10 cellular contexts compared by ENCODE assay signal in the genomic region with DNA sequence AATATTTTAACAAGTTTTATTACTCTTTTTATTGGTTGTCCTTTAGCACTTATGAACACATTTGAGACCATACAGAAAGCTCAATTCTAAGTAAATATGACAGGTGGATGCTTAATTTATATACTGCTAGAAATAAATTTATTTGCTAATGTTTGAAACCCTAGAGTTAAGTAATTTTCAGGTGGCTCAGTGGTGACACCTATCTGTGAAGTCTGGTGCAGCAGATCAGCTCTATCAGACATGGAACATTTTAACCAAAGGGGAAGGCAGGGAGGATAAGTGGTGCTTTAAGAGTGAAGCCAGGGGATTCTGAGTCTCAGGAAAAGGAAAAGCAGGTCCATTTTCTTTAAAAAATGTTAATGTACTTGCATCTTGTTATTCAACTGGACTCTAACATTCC.
A peak's percentile ranks its signal among the peaks of the same experiment; 100 is the strongest.
DNase-seq lines count a peak whose midpoint lies in the region; ATAC-seq and TF ChIP-seq lines count a peak whose summit lies in the region.
"Had no signal": no experiment of that assay in that cellular context is flagged by ENCODE, and none has a peak within 500 bp of the region (broad histone marks: within the 10 kb centered on the region; RNA-seq: fewer than 3 reads in every experiment).

No MANE protein-coding gene starts in this region.

- no peaks in the 10 kb centered on the region for H3K4me1 ChIP-seq in breast epithelium
- no peaks in the 10 kb centered on the region for H3K4me1 ChIP-seq in MM.1S (ENCODE audit: low read length)
- H3K4me1 ChIP-seq in endodermal cell (ENCODE audit: control insufficient read depth, insufficient read depth, low read length), result no peaks in the 10 kb centered on the region
- H3K4me1 ChIP-seq in smooth muscle cell (ENCODE audit: low read depth), result no peaks in the 10 kb centered on the region
- H3K4me1 ChIP-seq: upper lobe of left lung had no signal

- H3K27me3 ChIP-seq in breast epithelium (no peaks in the 10 kb centered on the region), MM.1S (replicated peaks; ENCODE audit: insufficient read depth, low read length) (peaks cover 20% of the 10 kb centered on the region), endodermal cell (ENCODE audit: control insufficient read depth, insufficient read depth, low read length, poor library complexity, severe bottlenecking) (peaks cover 54% of the 10 kb centered on the region), smooth muscle cell (ENCODE audit: low read depth) (no peaks in the 10 kb centered on the region)
- H3K27me3 ChIP-seq: upper lobe of left lung had no signal

- H3K79me2 ChIP-seq in MM.1S (ENCODE audit: low read length) (no peaks in the 10 kb centered on the region), smooth muscle cell (ENCODE audit: low read depth) (no peaks in the 10 kb centered on the region)

- H2AFZ ChIP-seq in MM.1S (ENCODE audit: low read length), result no peak overlapping the region
- H2AFZ ChIP-seq in smooth muscle cell (ENCODE audit: low read depth), result no peak overlapping the region

- no peak for ATAC-seq in GM18505 (IDR thresholded peaks at IDR 0.05; ENCODE audit: unreplicated experiment)

- H3K27me3 Mint-ChIP-seq in MCF 10A (ENCODE audit: insufficient read depth, unreplicated experiment) (peaks cover 54% of the 10 kb centered on the region), endodermal cell (ENCODE audit: insufficient read depth) (peaks cover 45% of the 10 kb centered on the region)

- H3K4me3 ChIP-seq in breast epithelium (no peak overlapping the region), MM.1S (ENCODE audit: low read length) (no peak overlapping the region), endodermal cell (ENCODE audit: low read length) (no peak overlapping the region), smooth muscle cell (no peak overlapping the region)
- H3K4me3 ChIP-seq: upper lobe of left lung had no signal

- peak; percentile 25 for DNase-seq in MCF 10A (ENCODE audit: unreplicated experiment)
- DNase-seq in breast epithelium (ENCODE audit: low spot score in 2 of 2), result no peak
- no peak for DNase-seq in MM.1S
- no peak for DNase-seq in endodermal cell
- DNase-seq in smooth muscle cell (lab: John Stamatoyannopoulos, UW; ENCODE audit: unreplicated experiment), result no peak
- DNase-seq in NOMO-1 treated with dmso at 0.1 percent for 144 hours (lab: John Stamatoyannopoulos, UW; ENCODE audit: unreplicated experiment), result no peak
- no peak for DNase-seq in AG08396 (ENCODE audit: low spot score)
- DNase-seq: GDM1, upper lobe of left lung had no signal

- intact Hi-C loops in MCF 10A (cut with micrococcal nuclease), result no loop called here
- intact Hi-C loops in breast epithelium (cut with DNase I; ENCODE audit: low total_unique reads), result no loop called here

- peak; percentile 31 for TF ChIP-seq CTCF in MCF 10A (IDR thresholded peaks at IDR 0.05; ENCODE audit: unreplicated experiment)
- no peak for TF ChIP-seq CTCF in breast epithelium (IDR thresholded peaks at IDR 0.05)
- peak; percentile 65 for TF ChIP-seq CTCF in MM.1S (IDR thresholded peaks at IDR 0.05; ENCODE audit: low read length)
- peak; percentile 80 for TF ChIP-seq CTCF in endodermal cell (conservative IDR thresholded peaks at IDR 0.05)
- peak; percentile 43 for TF ChIP-seq CTCF in smooth muscle cell (IDR thresholded peaks at IDR 0.05; ENCODE audit: borderline replicate concordance, insufficient read depth, poor library complexity, severe bottlenecking)

- no peaks in the 10 kb centered on the region for H3K36me3 Mint-ChIP-seq in MCF 10A (ENCODE audit: insufficient read depth, unreplicated experiment)
- H3K36me3 Mint-ChIP-seq in endodermal cell (ENCODE audit: low read depth), result no peaks in the 10 kb centered on the region

- POLR2A ChIA-PET in MCF 10A (lab: Yijun Ruan, JAX), result no interaction called here

- no peaks in the 10 kb centered on the region for H3K4me1 Mint-ChIP-seq in MCF 10A (ENCODE audit: insufficient read depth, unreplicated experiment)
- peaks cover 19% of the 10 kb centered on the region for H3K4me1 Mint-ChIP-seq in endodermal cell

- no peak overlapping the region for H3K9ac ChIP-seq in MM.1S (ENCODE audit: low read length)
- no peak overlapping the region for H3K9ac ChIP-seq in endodermal cell (ENCODE audit: extremely low read depth, low read length, poor library complexity, severe bottlenecking)
- H3K9ac ChIP-seq in smooth muscle cell (ENCODE audit: low read depth), result no peak overlapping the region

- H3K9me2 ChIP-seq in MM.1S (replicated peaks; ENCODE audit: insufficient read depth, low read length), result no peaks in the 10 kb centered on the region

- H3K27ac Mint-ChIP-seq in MCF 10A (ENCODE audit: low read depth, unreplicated experiment) (no peak overlapping the region), endodermal cell (no peak overlapping the region)

- peaks cover 0 to 12% of the 10 kb centered on the region in 2 donors for H3K9me3 ChIP-seq in breast epithelium
- no peaks in the 10 kb centered on the region for H3K9me3 ChIP-seq in MM.1S (replicated peaks; ENCODE audit: insufficient read depth, low read length)
- H3K9me3 ChIP-seq in endodermal cell (ENCODE audit: control insufficient read depth, low read length), result peaks cover 8% of the 10 kb centered on the region
- no peaks in the 10 kb centered on the region for H3K9me3 ChIP-seq in smooth muscle cell (replicated peaks; ENCODE audit: low read depth)

- no peaks in the 10 kb centered on the region for H3F3A ChIP-seq in MM.1S (ENCODE audit: insufficient read depth, low read length)
- no peaks in the 10 kb centered on the region for H3F3A ChIP-seq in smooth muscle cell (ENCODE audit: low read depth)

- BruUV-seq in MCF 10A (replicated peaks; lab: Mats Ljungman, UMichigan), result no TSS peak

- no peak for TF ChIP-seq POLR2A in breast epithelium (IDR thresholded peaks at IDR 0.05)
- TF ChIP-seq POLR2A in GM18505 (IDR thresholded peaks at IDR 0.05; ENCODE audit: borderline replicate concordance, extremely low read depth, insufficient read depth, insufficient read length), result no peak

- H3K36me3 ChIP-seq in breast epithelium, result no peaks in the 10 kb centered on the region
- H3K36me3 ChIP-seq in MM.1S (replicated peaks; ENCODE audit: insufficient read depth, low read length), result no peaks in the 10 kb centered on the region
- H3K36me3 ChIP-seq in endodermal cell (ENCODE audit: control insufficient read depth, insufficient read depth, low read length), result no peaks in the 10 kb centered on the region
- H3K36me3 ChIP-seq in smooth muscle cell (ENCODE audit: low read depth), result no peaks in the 10 kb centered on the region
- H3K36me3 ChIP-seq: upper lobe of left lung had no signal

- no peak overlapping the region for H3K4me3 Mint-ChIP-seq in MCF 10A (ENCODE audit: unreplicated experiment)
- H3K4me3 Mint-ChIP-seq in endodermal cell, result no peak overlapping the region

- H3K4me2 ChIP-seq in MM.1S (ENCODE audit: low read depth, low read length), result no peak overlapping the region
- H3K4me2 ChIP-seq in smooth muscle cell, result no peak overlapping the region

- CTCF ChIA-PET in MCF 10A (lab: Yijun Ruan, JAX), result interaction anchor here (0.6 to 0.8 kb wide), 2 partner anchors 8 to 194 kb away, joined by 3 read pairs; no protein-coding TSS in a partner anchor

- H3K27ac ChIP-seq in breast epithelium (no peak overlapping the region), MM.1S (ENCODE audit: low read length) (no peak overlapping the region), endodermal cell (ENCODE audit: low read depth, low read length) (no peak overlapping the region), smooth muscle cell (ENCODE audit: low read depth) (no peak overlapping the region)
- H3K27ac ChIP-seq: upper lobe of left lung had no signal

- no peaks in the 10 kb centered on the region for H4K20me1 ChIP-seq in MM.1S (ENCODE audit: insufficient read depth, low read length)
- H4K20me1 ChIP-seq in smooth muscle cell (ENCODE audit: low read depth), result no peaks in the 10 kb centered on the region

- H3K9me3 Mint-ChIP-seq in MCF 10A (ENCODE audit: unreplicated experiment) (no peaks in the 10 kb centered on the region), endodermal cell (peaks cover 6% of the 10 kb centered on the region)

Comparison
In these comparisons a context has a peak if more than half of its experiments do, and no peak if none do; other contexts are left out.
1. CTCF ChIP-seq: peak in MCF 10A (single experiment), MM.1S (single experiment), endodermal cell (single experiment) and smooth muscle cell (single experiment); none in breast epithelium (0 of 3).